6 cellular contexts compared by ENCODE assay signal in the genomic region with DNA sequence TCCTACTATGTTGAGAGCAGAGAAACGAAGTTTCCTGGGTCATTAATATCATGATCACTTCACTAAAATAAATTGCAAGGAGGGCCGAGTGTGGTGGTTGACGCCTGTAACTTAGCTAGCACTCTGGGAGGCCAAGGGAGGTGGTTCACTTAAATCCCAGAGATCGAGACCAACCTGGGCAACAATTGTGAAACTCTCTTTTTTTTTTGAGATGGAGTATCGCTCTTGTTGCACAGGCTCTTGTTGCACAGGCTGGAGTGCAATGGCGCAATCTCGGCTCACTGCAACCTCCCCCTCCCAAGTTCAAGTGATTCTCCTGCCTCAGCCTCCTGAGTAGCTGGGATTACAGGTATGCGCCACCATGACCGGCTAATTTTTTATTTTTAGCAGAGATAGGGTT. TPM values are rescaled to one million over a fixed set of nuclear protein-coding genes. Genes with fewer than 3 reads are reported as not detected.
DNase-seq lines count a peak whose midpoint lies in the region; ATAC-seq, FAIRE-seq and TF ChIP-seq lines count a peak whose summit lies in the region.
"Not testable (repeated sequence)": the region's sequence is repeated elsewhere in the genome, so short reads cannot be mapped to it uniquely, and the experiment has no call there.

No MANE protein-coding gene starts in this region.

- not testable (repeated sequence) for H3K9me3 Mint-ChIP-seq in CD4-positive, CD25-positive, alpha-beta regulatory T cell; activated T-helper 17 cell treated with anti-CD3 and anti-CD28 coated beads, Interleukin-2, amount 50 U/mL, for 72 hours; natural killer cell

- WGBS in IMR-90 (ENCODE audit: extremely low coverage in 2 of 2, insufficient read length in 1 of 2), 2 experiments = no CpG with 5 or more reads among the region's 9 CpGs
- WGBS in GM12878 (ENCODE audit: insufficient coverage, insufficient replicate concordance, low lambda C conversion rate, missing lambda C conversion rate) = 92% methylated on average over 9 of the region's 9 CpGs

- H2AK5ac ChIP-seq in IMR-90 (ENCODE audit: low read depth, low read length) = not testable (repeated sequence)

- not testable (repeated sequence) for H2BK5ac ChIP-seq in IMR-90 (ENCODE audit: low read depth, low read length, poor library complexity, severe bottlenecking)

- H2AFZ ChIP-seq in IMR-90 (replicated peaks; ENCODE audit: low read length, poor library complexity); GM12878 (ENCODE audit: control insufficient read depth, low read depth, low read length): not testable (repeated sequence)

- not testable (repeated sequence) for H3K56ac ChIP-seq in IMR-90 (ENCODE audit: extremely low read depth, insufficient read depth, low read length)

- peaks cover 41% of the 10 kb centered on the region for H3K79me2 ChIP-seq in GM12878 (ENCODE audit: control insufficient read depth, insufficient read depth, low read length)

- H3K23ac ChIP-seq in IMR-90 (ENCODE audit: low read depth, low read length) = not testable (repeated sequence)

- peaks cover 88% of the 10 kb centered on the region for H4K20me1 ChIP-seq in IMR-90 (ENCODE audit: insufficient read depth, low read length)
- peaks cover 20% of the 10 kb centered on the region for H4K20me1 ChIP-seq in GM12878 (ENCODE audit: control insufficient read depth, insufficient read depth)

- peaks cover 48% of the 10 kb centered on the region for H3K4me1 ChIP-seq in CD4-positive, CD25-positive, alpha-beta regulatory T cell (ENCODE audit: control insufficient read depth, insufficient read depth, low read length, poor library complexity, severe bottlenecking)
- not testable (repeated sequence) for H3K4me1 ChIP-seq in IMR-90 (ENCODE audit: control insufficient read depth, insufficient read depth, low read length)
- H3K4me1 ChIP-seq in GM12878 (ENCODE audit: control insufficient read depth, insufficient read depth, low read length) = peaks cover 16% of the 10 kb centered on the region

- H2AK9ac ChIP-seq in IMR-90 (replicated peaks; ENCODE audit: low read depth, low read length, poor library complexity) = not testable (repeated sequence)

- H3K27me3 Mint-ChIP-seq in CD4-positive, CD25-positive, alpha-beta regulatory T cell; activated T-helper 17 cell treated with anti-CD3 and anti-CD28 coated beads, Interleukin-2, amount 50 U/mL, for 72 hours; natural killer cell (ENCODE audit: low read depth in 2 of 2): not testable (repeated sequence)

- H3K14ac ChIP-seq in IMR-90 (replicated peaks; ENCODE audit: low read depth, low read length) = not testable (repeated sequence)

- H3K36me3 Mint-ChIP-seq in CD4-positive, CD25-positive, alpha-beta regulatory T cell = peaks cover 56% of the 10 kb centered on the region
- peaks cover 100% of the 10 kb centered on the region for H3K36me3 Mint-ChIP-seq in activated T-helper 17 cell treated with anti-CD3 and anti-CD28 coated beads, Interleukin-2, amount 50 U/mL, for 72 hours (ENCODE audit: low read depth)
- H3K36me3 Mint-ChIP-seq in natural killer cell = peaks cover 25% of the 10 kb centered on the region

- not testable (repeated sequence) for DNase-seq in CD4-positive, CD25-positive, alpha-beta regulatory T cell; IMR-90; SK-N-MC (ENCODE audit: low read depth, low spot score); GM12878 (ENCODE audit: low read depth, low spot score); natural killer cell

- H2BK20ac ChIP-seq in IMR-90 (ENCODE audit: low read depth, low read length) = not testable (repeated sequence)

- peak overlapping the region; percentile 14 for H3K27ac ChIP-seq in CD4-positive, CD25-positive, alpha-beta regulatory T cell (ENCODE audit: insufficient read depth, low read length, poor library complexity, severe bottlenecking)
- not testable (repeated sequence) for H3K27ac ChIP-seq in IMR-90 (ENCODE audit: insufficient read depth, low read length); GM12878 (ENCODE audit: control insufficient read depth, insufficient read depth)
- peak overlapping the region; percentile 57; the same call in 1 of the 2 replicates for H3K27ac ChIP-seq in SK-N-MC

- SMC1A ChIA-PET in GM12878 (lab: Charles Lee; ENCODE audit: uncharacterized antibody, unreplicated experiment) = interaction anchor here (1.0 to 1.3 kb wide), 2 partner anchors 9 to 13 kb away, joined by 3 to 4 read pairs; no protein-coding TSS in a partner anchor

- not testable (repeated sequence) for TF ChIP-seq RAD21 in IMR-90 (IDR thresholded peaks at IDR 0.05; ENCODE audit: low read length); GM12878 (IDR thresholded peaks at IDR 0.05; ENCODE audit: insufficient read depth, low read depth, low read length)

- not testable (repeated sequence) for TF ChIP-seq EP300 in GM12878 (IDR thresholded peaks at IDR 0.05; ENCODE audit: borderline replicate concordance in 1 of 2, control insufficient read depth in 1 of 2, low read depth in 2 of 2, low read length in 2 of 2)

- H4K91ac ChIP-seq in IMR-90 (ENCODE audit: insufficient read depth, low read depth, low read length) = not testable (repeated sequence)

- not testable (repeated sequence) for H4K8ac ChIP-seq in IMR-90 (ENCODE audit: low read depth in 2 of 2, low read length in 2 of 2)

- CTCF ChIA-PET in IMR-90 (lab: Yijun Ruan, JAX) = not testable (repeated sequence)
- CTCF ChIA-PET in GM12878 (lab: Yijun Ruan, JAX) = interaction anchor here (0.6 to 1.9 kb wide), 4 partner anchors 13 to 226 kb away, joined by 3 to 4 read pairs (median 4); no protein-coding TSS in a partner anchor

- TF ChIP-seq POLR2A in IMR-90 (IDR thresholded peaks at IDR 0.05; ENCODE audit: low read depth, low read length) = not testable (repeated sequence)
- peak; percentile 16; the same call in 1 of the 2 replicates for TF ChIP-seq POLR2A in GM12878 (IDR thresholded peaks at IDR 0.05; ENCODE audit: low read depth, low read length)

- H2BK15ac ChIP-seq in IMR-90 (ENCODE audit: low read depth, low read length) = not testable (repeated sequence)

- BruUV-seq in IMR-90 (replicated peaks; lab: Mats Ljungman, UMichigan) = TSS peak; percentile 13
- not testable (repeated sequence) for BruUV-seq in GM12878 (replicated peaks; lab: Mats Ljungman, UMichigan)

- peaks cover 41 to 78% (median 56%) of the 10 kb centered on the region in 4 donors for H3K4me1 Mint-ChIP-seq in CD4-positive, CD25-positive, alpha-beta regulatory T cell
- peaks cover 36% of the 10 kb centered on the region for H3K4me1 Mint-ChIP-seq in activated T-helper 17 cell treated with anti-CD3 and anti-CD28 coated beads, Interleukin-2, amount 50 U/mL, for 72 hours
- peaks cover 41 to 43% of the 10 kb centered on the region in 2 donors for H3K4me1 Mint-ChIP-seq in natural killer cell

- not testable (repeated sequence) for H3K4me3 ChIP-seq in CD4-positive, CD25-positive, alpha-beta regulatory T cell (ENCODE audit: low read depth, low read length); IMR-90 (ENCODE audit: insufficient read depth, low read depth, low read length); SK-N-MC; GM12878

- peak overlapping the region in 3 of 4 donors; percentile 29 to 87 (median 33) for H3K4me3 Mint-ChIP-seq in CD4-positive, CD25-positive, alpha-beta regulatory T cell
- peak overlapping the region; percentile 45 for H3K4me3 Mint-ChIP-seq in activated T-helper 17 cell treated with anti-CD3 and anti-CD28 coated beads, Interleukin-2, amount 50 U/mL, for 72 hours
- peak overlapping the region; percentile 13 for H3K4me3 Mint-ChIP-seq in natural killer cell

- H3K9me1 ChIP-seq in IMR-90 (ENCODE audit: insufficient read depth, low read length) = not testable (repeated sequence)

- peak overlapping the region in 1 of 3 donors; percentile 79 for H3K27ac Mint-ChIP-seq in CD4-positive, CD25-positive, alpha-beta regulatory T cell
- not testable (repeated sequence) for H3K27ac Mint-ChIP-seq in activated T-helper 17 cell treated with anti-CD3 and anti-CD28 coated beads, Interleukin-2, amount 50 U/mL, for 72 hours
- H3K27ac Mint-ChIP-seq in natural killer cell = peak overlapping the region in 1 of 2 donors; percentile 63

- H3K9me3 ChIP-seq in CD4-positive, CD25-positive, alpha-beta regulatory T cell (ENCODE audit: control insufficient read depth in 2 of 2, low read length in 2 of 2); IMR-90 (ENCODE audit: control insufficient read depth, insufficient read depth, low read length); SK-N-MC (ENCODE audit: low read depth, low read length); GM12878 (replicated peaks; ENCODE audit: control insufficient read depth, insufficient read depth, low read length): not testable (repeated sequence)

- H3K79me1 ChIP-seq in IMR-90 (ENCODE audit: low read depth in 1 of 2, low read length in 2 of 2) = peaks cover 20 to 59% of the 10 kb centered on the region in 2 experiments

- POLR2A ChIA-PET in IMR-90 (lab: Charles Lee; ENCODE audit: unreplicated experiment) = not testable (repeated sequence)
- POLR2A ChIA-PET in GM12878 (lab: Charles Lee) = interaction anchor here (0.6 to 3.4 kb wide), 5 partner anchors 10 to 310 kb away, joined by 3 to 10 read pairs (median 4); a partner anchor contains a TSS

- dilution Hi-C loops in IMR-90 (cut with HindIII; ENCODE audit: low sequenced_read_pairs, unreplicated experiment) = not testable (repeated sequence)

- H4K5ac ChIP-seq in IMR-90 (ENCODE audit: low read depth, low read length) = not testable (repeated sequence)

- RAD21 ChIA-PET in GM12878 (lab: Charles Lee; ENCODE audit: unreplicated experiment) = interaction anchor here (0.6 to 1.8 kb wide), 2 partner anchors 68 to 112 kb away, joined by 3 to 6 read pairs; no protein-coding TSS in a partner anchor

- not testable (repeated sequence) for H3K4me2 ChIP-seq in IMR-90 (ENCODE audit: low read depth, low read length); GM12878 (ENCODE audit: control insufficient read depth, insufficient read depth)

- not testable (repeated sequence) for H2BK120ac ChIP-seq in IMR-90 (ENCODE audit: low read depth, low read length)

- H3K9ac ChIP-seq in IMR-90 (ENCODE audit: low read depth, low read length); SK-N-MC (ENCODE audit: insufficient read length); GM12878 (ENCODE audit: control insufficient read depth, insufficient read depth, low read length): not testable (repeated sequence)

- H3K18ac ChIP-seq in IMR-90 (ENCODE audit: low read depth, low read length) = not testable (repeated sequence)

- not testable (repeated sequence) for FAIRE-seq in GM12878 (lab: Jason Lieb, UNC)

- intact Hi-C loops in IMR-90 (cut with micrococcal nuclease); GM12878 (cut with micrococcal nuclease; ENCODE audit: unreplicated experiment); natural killer cell (cut with micrococcal nuclease): not testable (repeated sequence)

- in situ Hi-C loops in IMR-90 (cut with MboI; ENCODE audit: low sequenced_read_pairs); GM12878 (cut with MboI): not testable (repeated sequence)

- peaks cover 97% of the 10 kb centered on the region for H3K36me3 ChIP-seq in CD4-positive, CD25-positive, alpha-beta regulatory T cell (ENCODE audit: control insufficient read depth, insufficient read depth, low read length)
- H3K36me3 ChIP-seq in IMR-90 (ENCODE audit: control insufficient read depth, insufficient read depth, low read length) (peaks cover 71% of the 10 kb centered on the region), SK-N-MC (ENCODE audit: insufficient read depth, low read length) (peaks cover 98% of the 10 kb centered on the region), GM12878 (ENCODE audit: control insufficient read depth in 2 of 2, insufficient read depth in 2 of 2, low read length in 1 of 2) (peaks cover 22 to 53% of the 10 kb centered on the region in 2 experiments)

- not testable (repeated sequence) for H3K4ac ChIP-seq in IMR-90 (ENCODE audit: low read depth, low read length)

- TF ChIP-seq CTCF in IMR-90 (conservative IDR thresholded peaks at IDR 0.05; ENCODE audit: low read depth, low read length); GM12878 (IDR thresholded peaks at IDR 0.05 in 2 of 3, conservative IDR thresholded peaks at IDR 0.05 in 1 of 3; ENCODE audit: control insufficient read depth in 2 of 3, extremely low read depth in 1 of 3, insufficient read depth in 1 of 3, low read depth in 3 of 3, low read length in 3 of 3); natural killer cell (IDR thresholded peaks at IDR 0.05): not testable (repeated sequence)

- H3K27me3 ChIP-seq in CD4-positive, CD25-positive, alpha-beta regulatory T cell (ENCODE audit: control insufficient read depth, insufficient read depth, low read length); IMR-90 (ENCODE audit: control insufficient read depth, insufficient read depth, low read length); GM12878 (replicated peaks in 1 of 2; ENCODE audit: control insufficient read depth in 2 of 2, insufficient read depth in 2 of 2, low read length in 1 of 2): not testable (repeated sequence)

- not testable (repeated sequence) for ATAC-seq in CD4-positive, CD25-positive, alpha-beta regulatory T cell (ENCODE audit: low read depth in 2 of 2); IMR-90 (ENCODE audit: low read depth); activated T-helper 17 cell treated with anti-CD3 and anti-CD28 coated beads, Interleukin-2, amount 50 U/mL, for 72 hours (replicated peaks); GM12878; natural killer cell

RNA-seq across cellular contexts. Expression of a gene that starts 13.9 kb away (rescaled TPM):
- total RNA-seq in CD4-positive, CD25-positive, alpha-beta regulatory T cell = 48.8 TPM
- polyA plus RNA-seq in CD4-positive, CD25-positive, alpha-beta regulatory T cell = 100 to 1,000 TPM; 295 to 378 (median 363) TPM
- total RNA-seq in IMR-90 (2012; rRNA removed) (223 and 397 TPM in 2 replicates), GM12878 (2014; rRNA removed) (319 and 354 TPM in 2 replicates), GM12878 (2014; rRNA removed; fragmentation: Illumina TruSeq; extraction: Trizol) (50.9 and 66.5 TPM in 2 replicates), GM12878 (2021) (154 and 161 TPM in 2 replicates), natural killer cell (10 to 100 TPM; 38.3 to 49.7 (median 40.5) TPM)
- polyA plus RNA-seq in IMR-90 (2012; rRNA removed) (555 and 601 TPM in 2 replicates), GM12878 (2011; rRNA removed) (50.2 and 103 TPM in 2 replicates), GM12878 (2014; fragmentation: Illumina TruSeq; extraction: Trizol) (3.7 and 23.2 TPM in 2 replicates), GM12878 (2014; fragmentation: Nextera tagmentation; extraction: Ambion mirVana) (100 to 1,000 TPM; 565 to 631 TPM), GM12878 (2014; rRNA removed) (349 and 538 TPM in 2 replicates), GM12878 (2016; fragmentation: Nextera tagmentation; extraction: Ambion mirVana) (100 to 1,000 TPM; 502 to 547 TPM)
- polyA plus RNA-seq in IMR-90 (2012; cell fraction: cytosol; rRNA removed) = 1,487 and 2,019 TPM in 2 replicates
- 350 and 360 TPM in 2 replicates for polyA plus RNA-seq in IMR-90 (2012; cell fraction: nucleus; rRNA removed; ENCODE audit: low replicate concordance)
- total RNA-seq in activated T-helper 17 cell treated with anti-CD3 and anti-CD28 coated beads, Interleukin-2, amount 50 U/mL, for 72 hours = 100 to 1,000 TPM in 1 of 2 donors, 10 to 100 TPM in 1; 93.0 to 134 TPM
- total RNA-seq in GM12878 (2013; cell fraction: nucleolus; rRNA removed) = 3.6 and 6.1 TPM in 2 replicates
- polyA plus RNA-seq in GM12878 (2011; ENCODE audit: low read depth) = 238 TPM
- 335 and 406 TPM in 2 replicates for polyA plus RNA-seq in GM12878 (2011; cell fraction: cytosol; rRNA removed)
- 128 and 138 TPM in 2 replicates for polyA plus RNA-seq in GM12878 (2011; cell fraction: nucleus; rRNA removed)
- 209 and 246 TPM in 2 replicates for polyA plus RNA-seq in GM12878 (2012)
- 14.2 and 36.2 TPM in 2 replicates for polyA minus RNA-seq in GM12878 (2011; rRNA and poly(A)+ RNA removed)
- polyA minus RNA-seq in GM12878 (2011; cell fraction: cytosol; rRNA and poly(A)+ RNA removed) = 25.7 and 29.7 TPM in 2 replicates
- polyA minus RNA-seq in GM12878 (2011; cell fraction: nucleus; rRNA and poly(A)+ RNA removed) = 11.8 and 20.9 TPM in 2 replicates

RNA-seq across cellular contexts. Expression of a gene that starts 14.0 kb away (rescaled TPM):
- 21.2 TPM for total RNA-seq in CD4-positive, CD25-positive, alpha-beta regulatory T cell
- 10 to 100 TPM; 22.3 to 32.6 (median 25.4) TPM for polyA plus RNA-seq in CD4-positive, CD25-positive, alpha-beta regulatory T cell
- 11.4 and 16.5 TPM in 2 replicates for total RNA-seq in IMR-90 (2012; rRNA removed)
- 31.4 and 35.6 TPM in 2 replicates for polyA plus RNA-seq in IMR-90 (2012; rRNA removed)
- polyA plus RNA-seq in IMR-90 (2012; cell fraction: cytosol; rRNA removed) = 29.4 and 47.8 TPM in 2 replicates
- 35.0 and 47.5 TPM in 2 replicates for polyA plus RNA-seq in IMR-90 (2012; cell fraction: nucleus; rRNA removed; ENCODE audit: low replicate concordance)
- total RNA-seq in activated T-helper 17 cell treated with anti-CD3 and anti-CD28 coated beads, Interleukin-2, amount 50 U/mL, for 72 hours = 10 to 100 TPM; 41.1 to 49.2 TPM
- 33.5 and 39.1 TPM in 2 replicates for total RNA-seq in GM12878 (2013; cell fraction: nucleolus; rRNA removed)
- total RNA-seq in GM12878 (2014; rRNA removed) = 36.9 and 46.6 TPM in 2 replicates
- 26.9 and 28.2 TPM in 2 replicates for total RNA-seq in GM12878 (2014; rRNA removed; fragmentation: Illumina TruSeq; extraction: Trizol)
- total RNA-seq in GM12878 (2021) = 40.2 and 41.0 TPM in 2 replicates
- polyA plus RNA-seq in GM12878 (2011; ENCODE audit: low read depth) = 28.4 TPM
- 55.3 and 62.9 TPM in 2 replicates for polyA plus RNA-seq in GM12878 (2011; rRNA removed)
- polyA plus RNA-seq in GM12878 (2011; cell fraction: cytosol; rRNA removed) = 66.6 and 112 TPM in 2 replicates
- 77.6 and 111 TPM in 2 replicates for polyA plus RNA-seq in GM12878 (2011; cell fraction: nucleus; rRNA removed)
- 19.9 and 31.2 TPM in 2 replicates for polyA plus RNA-seq in GM12878 (2012)
- polyA plus RNA-seq in GM12878 (2014; fragmentation: Illumina TruSeq; extraction: Trizol) = 32.3 and 34.4 TPM in 2 replicates
- 10 to 100 TPM in 1 of 2 experiments, 1 to 10 TPM in 1; 9.2 to 17.8 TPM for polyA plus RNA-seq in GM12878 (2014; fragmentation: Nextera tagmentation; extraction: Ambion mirVana)
- 69.2 and 74.1 TPM in 2 replicates for polyA plus RNA-seq in GM12878 (2014; rRNA removed)
- polyA plus RNA-seq in GM12878 (2016; fragmentation: Nextera tagmentation; extraction: Ambion mirVana) = 10 to 100 TPM; 41.1 to 45.0 TPM
- polyA minus RNA-seq in GM12878 (2011; rRNA and poly(A)+ RNA removed) = 43.2 and 49.5 TPM in 2 replicates
- polyA minus RNA-seq in GM12878 (2011; cell fraction: cytosol; rRNA and poly(A)+ RNA removed) = 9.8 and 15.6 TPM in 2 replicates
- polyA minus RNA-seq in GM12878 (2011; cell fraction: nucleus; rRNA and poly(A)+ RNA removed) = 8.1 and 15.0 TPM in 2 replicates
- total RNA-seq in natural killer cell = 10 to 100 TPM; 11.3 to 20.8 (median 16.0) TPM

RNA-seq across cellular contexts. Expression of a gene that starts 28.9 kb away (rescaled TPM):
- total RNA-seq in CD4-positive, CD25-positive, alpha-beta regulatory T cell = 1,180 TPM
- polyA plus RNA-seq in CD4-positive, CD25-positive, alpha-beta regulatory T cell = 100 to 1,000 TPM; 112 to 144 (median 117) TPM
- total RNA-seq in IMR-90 (2012; rRNA removed) = 166 and 280 TPM in 2 replicates
- 74.3 and 106 TPM in 2 replicates for polyA plus RNA-seq in IMR-90 (2012; rRNA removed)
- 15.4 and 18.4 TPM in 2 replicates for polyA plus RNA-seq in IMR-90 (2012; cell fraction: cytosol; rRNA removed)
- polyA plus RNA-seq in IMR-90 (2012; cell fraction: nucleus; rRNA removed; ENCODE audit: low replicate concordance) = 124 and 726 TPM in 2 replicates
- total RNA-seq in activated T-helper 17 cell treated with anti-CD3 and anti-CD28 coated beads, Interleukin-2, amount 50 U/mL, for 72 hours = 100 to 1,000 TPM; 295 to 359 TPM
- total RNA-seq in GM12878 (2013; cell fraction: nucleolus; rRNA removed) = 1,290 and 1,415 TPM in 2 replicates
- 261 and 305 TPM in 2 replicates for total RNA-seq in GM12878 (2014; rRNA removed)
- total RNA-seq in GM12878 (2014; rRNA removed; fragmentation: Illumina TruSeq; extraction: Trizol) = 280 and 283 TPM in 2 replicates
- 188 and 216 TPM in 2 replicates for total RNA-seq in GM12878 (2021)
- 205 TPM for polyA plus RNA-seq in GM12878 (2011; ENCODE audit: low read depth)
- 248 and 261 TPM in 2 replicates for polyA plus RNA-seq in GM12878 (2011; rRNA removed)
- polyA plus RNA-seq in GM12878 (2011; cell fraction: cytosol; rRNA removed) = 74.5 and 95.9 TPM in 2 replicates
- 645 and 683 TPM in 2 replicates for polyA plus RNA-seq in GM12878 (2011; cell fraction: nucleus; rRNA removed)
- polyA plus RNA-seq in GM12878 (2012) = 233 and 286 TPM in 2 replicates
- 205 and 235 TPM in 2 replicates for polyA plus RNA-seq in GM12878 (2014; fragmentation: Illumina TruSeq; extraction: Trizol)
- 100 to 1,000 TPM; 135 to 150 TPM for polyA plus RNA-seq in GM12878 (2014; fragmentation: Nextera tagmentation; extraction: Ambion mirVana)
- 163 and 180 TPM in 2 replicates for polyA plus RNA-seq in GM12878 (2014; rRNA removed)
- polyA plus RNA-seq in GM12878 (2016; fragmentation: Nextera tagmentation; extraction: Ambion mirVana) = 100 to 1,000 TPM; 219 to 232 TPM
- 139 and 204 TPM in 2 replicates for polyA minus RNA-seq in GM12878 (2011; rRNA and poly(A)+ RNA removed)
- 50.1 and 57.2 TPM in 2 replicates for polyA minus RNA-seq in GM12878 (2011; cell fraction: cytosol; rRNA and poly(A)+ RNA removed)
- 246 and 301 TPM in 2 replicates for polyA minus RNA-seq in GM12878 (2011; cell fraction: nucleus; rRNA and poly(A)+ RNA removed)
- total RNA-seq in natural killer cell = 1,000 to 10,000 TPM; 1,431 to 1,555 (median 1,445) TPM

RNA-seq across cellular contexts. Expression of a gene that starts 48.4 kb away (rescaled TPM):
- total RNA-seq in CD4-positive, CD25-positive, alpha-beta regulatory T cell = 246 TPM
- polyA plus RNA-seq in CD4-positive, CD25-positive, alpha-beta regulatory T cell = 100 to 1,000 TPM; 175 to 398 (median 338) TPM
- total RNA-seq in IMR-90 (2012; rRNA removed) = 141 and 163 TPM in 2 replicates
- polyA plus RNA-seq in IMR-90 (2012; rRNA removed) = 165 and 189 TPM in 2 replicates
- 158 and 268 TPM in 2 replicates for polyA plus RNA-seq in IMR-90 (2012; cell fraction: cytosol; rRNA removed)
- polyA plus RNA-seq in IMR-90 (2012; cell fraction: nucleus; rRNA removed; ENCODE audit: low replicate concordance) = 564 and 652 TPM in 2 replicates
- total RNA-seq in activated T-helper 17 cell treated with anti-CD3 and anti-CD28 coated beads, Interleukin-2, amount 50 U/mL, for 72 hours = 100 to 1,000 TPM; 269 to 280 TPM
- total RNA-seq in GM12878 (2013; cell fraction: nucleolus; rRNA removed) = 116 and 119 TPM in 2 replicates
- total RNA-seq in GM12878 (2014; rRNA removed) = 185 and 191 TPM in 2 replicates
- total RNA-seq in GM12878 (2014; rRNA removed; fragmentation: Illumina TruSeq; extraction: Trizol) = 75.7 and 84.9 TPM in 2 replicates
- total RNA-seq in GM12878 (2021) = 209 and 214 TPM in 2 replicates
- 241 TPM for polyA plus RNA-seq in GM12878 (2011; ENCODE audit: low read depth)
- 90.0 and 125 TPM in 2 replicates for polyA plus RNA-seq in GM12878 (2011; rRNA removed)
- 216 and 299 TPM in 2 replicates for polyA plus RNA-seq in GM12878 (2011; cell fraction: cytosol; rRNA removed)
- polyA plus RNA-seq in GM12878 (2011; cell fraction: nucleus; rRNA removed) = 406 and 469 TPM in 2 replicates
- 202 and 220 TPM in 2 replicates for polyA plus RNA-seq in GM12878 (2012)
- polyA plus RNA-seq in GM12878 (2014; fragmentation: Illumina TruSeq; extraction: Trizol) = 96.9 and 136 TPM in 2 replicates
- polyA plus RNA-seq in GM12878 (2014; fragmentation: Nextera tagmentation; extraction: Ambion mirVana) = 100 to 1,000 TPM in 1 of 2 experiments, 10 to 100 TPM in 1; 85.7 to 127 TPM
- 155 and 157 TPM in 2 replicates for polyA plus RNA-seq in GM12878 (2014; rRNA removed)
- 100 to 1,000 TPM; 165 to 184 TPM for polyA plus RNA-seq in GM12878 (2016; fragmentation: Nextera tagmentation; extraction: Ambion mirVana)
- polyA minus RNA-seq in GM12878 (2011; rRNA and poly(A)+ RNA removed) = 126 TPM in 2 replicates
- polyA minus RNA-seq in GM12878 (2011; cell fraction: cytosol; rRNA and poly(A)+ RNA removed) = 71.8 and 78.3 TPM in 2 replicates
- 91.3 and 138 TPM in 2 replicates for polyA minus RNA-seq in GM12878 (2011; cell fraction: nucleus; rRNA and poly(A)+ RNA removed)
- 100 to 1,000 TPM; 298 to 342 (median 334) TPM for total RNA-seq in natural killer cell

RNA-seq across cellular contexts. Expression of a gene that starts 48.4 kb away (rescaled TPM):
- total RNA-seq in CD4-positive, CD25-positive, alpha-beta regulatory T cell = 128 TPM
- polyA plus RNA-seq in CD4-positive, CD25-positive, alpha-beta regulatory T cell = 10 to 100 TPM; 46.6 to 58.0 (median 53.3) TPM
- total RNA-seq in IMR-90 (2012; rRNA removed) = 65.8 and 69.4 TPM in 2 replicates
- polyA plus RNA-seq in IMR-90 (2012; rRNA removed) = 44.7 and 51.2 TPM in 2 replicates
- polyA plus RNA-seq in IMR-90 (2012; cell fraction: cytosol; rRNA removed) = 10.9 and 21.0 TPM in 2 replicates
- polyA plus RNA-seq in IMR-90 (2012; cell fraction: nucleus; rRNA removed; ENCODE audit: low replicate concordance) = 47.0 and 117 TPM in 2 replicates
- total RNA-seq in activated T-helper 17 cell treated with anti-CD3 and anti-CD28 coated beads, Interleukin-2, amount 50 U/mL, for 72 hours = 100 to 1,000 TPM; 106 to 116 TPM
- total RNA-seq in GM12878 (2013; cell fraction: nucleolus; rRNA removed) = 119 and 124 TPM in 2 replicates
- 42.4 and 51.4 TPM in 2 replicates for total RNA-seq in GM12878 (2014; rRNA removed)
- 61.5 and 68.4 TPM in 2 replicates for total RNA-seq in GM12878 (2014; rRNA removed; fragmentation: Illumina TruSeq; extraction: Trizol)
- 119 and 126 TPM in 2 replicates for total RNA-seq in GM12878 (2021)
- 24.1 TPM for polyA plus RNA-seq in GM12878 (2011; ENCODE audit: low read depth)
- polyA plus RNA-seq in GM12878 (2011; rRNA removed) = 142 and 153 TPM in 2 replicates
- polyA plus RNA-seq in GM12878 (2011; cell fraction: cytosol; rRNA removed) = 123 and 124 TPM in 2 replicates
- 91.3 and 119 TPM in 2 replicates for polyA plus RNA-seq in GM12878 (2011; cell fraction: nucleus; rRNA removed)
- 34.4 and 39.2 TPM in 2 replicates for polyA plus RNA-seq in GM12878 (2012)
- 136 and 144 TPM in 2 replicates for polyA plus RNA-seq in GM12878 (2014; fragmentation: Illumina TruSeq; extraction: Trizol)
- polyA plus RNA-seq in GM12878 (2014; fragmentation: Nextera tagmentation; extraction: Ambion mirVana) = 10 to 100 TPM in 1 of 2 experiments, 1 to 10 TPM in 1; 4.7 to 11.4 TPM
- polyA plus RNA-seq in GM12878 (2014; rRNA removed) = 61.5 and 70.9 TPM in 2 replicates
- polyA plus RNA-seq in GM12878 (2016; fragmentation: Nextera tagmentation; extraction: Ambion mirVana) = 10 to 100 TPM; 46.6 to 48.6 TPM
- 217 and 230 TPM in 2 replicates for polyA minus RNA-seq in GM12878 (2011; rRNA and poly(A)+ RNA removed)
- 22.3 and 47.3 TPM in 2 replicates for polyA minus RNA-seq in GM12878 (2011; cell fraction: cytosol; rRNA and poly(A)+ RNA removed)
- polyA minus RNA-seq in GM12878 (2011; cell fraction: nucleus; rRNA and poly(A)+ RNA removed) = 25.1 and 56.5 TPM in 2 replicates
- 100 to 1,000 TPM in 1 of 3 donors, 10 to 100 TPM in 2; 80.9 to 112 (median 89.4) TPM for total RNA-seq in natural killer cell
